19 cellular contexts compared by ENCODE assay signal in the genomic region with DNA sequence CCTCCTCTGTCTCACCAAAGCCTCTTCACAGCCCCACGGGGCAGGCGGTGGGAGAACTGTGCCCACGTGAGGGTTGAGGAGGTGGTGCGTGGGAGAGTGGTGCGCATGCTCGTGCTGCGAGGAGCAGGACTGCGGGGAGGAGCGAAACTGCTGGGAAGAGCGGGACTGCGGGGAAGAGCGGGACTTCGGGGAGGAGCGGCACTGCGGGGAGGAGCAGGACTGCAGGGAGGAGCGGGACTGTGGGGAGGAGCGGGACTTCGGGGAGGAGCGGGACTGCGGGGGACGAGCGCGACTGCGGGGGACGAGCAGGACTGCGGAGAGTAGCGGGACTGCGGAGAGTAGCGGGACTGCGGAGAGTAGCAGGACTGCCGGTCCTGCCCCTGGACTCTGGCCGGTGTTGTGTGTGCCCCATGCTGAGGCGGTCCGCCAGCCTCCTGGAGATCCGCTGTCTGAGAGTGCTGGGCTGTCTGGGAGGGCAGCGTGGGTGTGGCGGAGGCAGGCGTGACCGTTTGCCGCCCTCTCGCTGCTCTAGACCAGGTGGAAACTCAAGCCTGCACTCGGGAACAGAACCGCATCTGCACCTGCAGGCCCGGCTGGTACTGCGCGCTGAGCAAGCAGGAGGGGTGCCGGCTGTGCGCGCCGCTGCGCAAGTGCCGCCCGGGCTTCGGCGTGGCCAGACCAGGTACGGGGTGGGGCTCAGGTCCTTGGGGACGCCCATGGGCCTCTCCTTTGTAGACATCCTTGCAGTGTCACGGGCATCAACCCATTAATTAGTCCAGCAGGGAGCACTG. TPM values are rescaled to one million over a fixed set of nuclear protein-coding genes. Genes with fewer than 3 reads are reported as not detected.
DNase-seq lines count a peak whose midpoint lies in the region; ATAC-seq lines count a peak whose summit lies in the region.
"Had no signal": no experiment of that assay in that cellular context is flagged by ENCODE, and none has a peak within 500 bp of the region (broad histone marks: within the 10 kb centered on the region; RNA-seq: fewer than 3 reads in every experiment).

No MANE protein-coding gene starts in this region.

- CTCF ChIA-PET in activated naive CD4-positive, alpha-beta T cell treated with anti-CD3 and anti-CD28 coated beads, Interleukin-2, amount 10 ng/mL, durations not matched to agents 7 days and 5 days (lab: Charles Lee), result interaction anchor here (0.6 to 3.1 kb wide), 3 partner anchors 64 to 67 kb away, joined by 3 to 14 read pairs (median 11); no protein-coding TSS in a partner anchor

- no peak overlapping the region for H3K4me3 Mint-ChIP-seq in activated naive CD4-positive, alpha-beta T cell treated with anti-CD3 and anti-CD28 coated beads, Interleukin-2, amount 10 ng/mL, durations not matched to agents 7 days and 5 days
- no peak overlapping the region for H3K4me3 Mint-ChIP-seq in immature natural killer cell
- H3K4me3 Mint-ChIP-seq: T-cell had no signal

- no peaks in the 10 kb centered on the region for H3K9me3 Mint-ChIP-seq in activated naive CD4-positive, alpha-beta T cell treated with anti-CD3 and anti-CD28 coated beads, Interleukin-2, amount 10 ng/mL, durations not matched to agents 7 days and 5 days
- H3K9me3 Mint-ChIP-seq in immature natural killer cell, result no peaks in the 10 kb centered on the region
- H3K9me3 Mint-ChIP-seq: T-cell had no signal

- H3K27ac Mint-ChIP-seq in activated naive CD4-positive, alpha-beta T cell treated with anti-CD3 and anti-CD28 coated beads, Interleukin-2, amount 10 ng/mL, durations not matched to agents 7 days and 5 days, result peak overlapping the region; percentile 60
- H3K27ac Mint-ChIP-seq in immature natural killer cell, result peak overlapping the region in 3 of 6 donors; percentile 55 to 80 (median 73)

- no peaks in the 10 kb centered on the region for H3K27me3 Mint-ChIP-seq in activated naive CD4-positive, alpha-beta T cell treated with anti-CD3 and anti-CD28 coated beads, Interleukin-2, amount 10 ng/mL, durations not matched to agents 7 days and 5 days
- peaks cover 0 to 14% (median 8%) of the 10 kb centered on the region in 3 donors for H3K27me3 Mint-ChIP-seq in immature natural killer cell (ENCODE audit: low read depth in 3 of 3)
- H3K27me3 Mint-ChIP-seq: T-cell had no signal

- peaks cover 48% of the 10 kb centered on the region for H3K4me1 Mint-ChIP-seq in activated naive CD4-positive, alpha-beta T cell treated with anti-CD3 and anti-CD28 coated beads, Interleukin-2, amount 10 ng/mL, durations not matched to agents 7 days and 5 days
- peaks cover 65 to 66% of the 10 kb centered on the region in 2 donors for H3K4me1 Mint-ChIP-seq in immature natural killer cell

- ATAC-seq in HG02678 (IDR thresholded peaks at IDR 0.05; ENCODE audit: unreplicated experiment), result no peak
- ATAC-seq: pancreas, T-cell had no signal

- H3K36me3 Mint-ChIP-seq in activated naive CD4-positive, alpha-beta T cell treated with anti-CD3 and anti-CD28 coated beads, Interleukin-2, amount 10 ng/mL, durations not matched to agents 7 days and 5 days, result peaks cover 63% of the 10 kb centered on the region
- H3K36me3 Mint-ChIP-seq in immature natural killer cell, result peaks cover 10 to 42% (median 24%) of the 10 kb centered on the region in 3 donors

- DNase-seq in activated naive CD4-positive, alpha-beta T cell treated with anti-CD3 and anti-CD28 coated beads, Interleukin-2, amount 10 ng/mL, durations not matched to agents 7 days and 5 days, result no peak
- no peak for DNase-seq in activated naive CD4-positive, alpha-beta T cell treated with Interleukin-2 at 50 U/mL for 16 hours
- DNase-seq in DMS79 treated with DMSO at 0.1 percent for 48 hours (lab: John Stamatoyannopoulos, UW) (peak; percentile 49), caudate nucleus (lab: John Stamatoyannopoulos, UW) (peak in 33 of 61 donors; percentile 6 to 73 (median 39)), putamen (ENCODE audit: low spot score) (peak; percentile 39), immature natural killer cell (no peak), AG08396 (ENCODE audit: low spot score) (no peak)
- DNase-seq: activated CD4-positive, CD25-positive, alpha-beta regulatory T cell; activated effector memory CD4-positive, alpha-beta T cell treated with anti-CD3 and anti-CD28 coated beads, Interleukin-2, amount 50 U/mL, for 16 hours; cortex of kidney; left ventricle myocardium inferior; MM.1S; NCI-H2081; NCI-H82; pancreas; stimulated activated CD4-positive, alpha-beta T cell treated with anti-CD3 and anti-CD28 coated beads, Interleukin-4, amount 100 ng/mL, for 1 hour; T-cell had no signal

- no peak overlapping the region for H3K27ac ChIP-seq in caudate nucleus (ENCODE audit: low read depth, low read length)
- H3K27ac ChIP-seq: left ventricle myocardium inferior, pancreas, RWPE1 had no signal

RNA-seq across cellular contexts. Expression of gene TNFRSF1B, which starts 24.6 kb away (rescaled TPM):
- polyA plus RNA-seq in immature natural killer cell, result 100 to 1,000 TPM; 162 to 269 (median 165) TPM

RNA-seq across cellular contexts. Expression of gene VPS13D, which starts 38.4 kb away (rescaled TPM):
- 1 to 10 TPM; 4.2 to 9.9 (median 6.6) TPM for polyA plus RNA-seq in immature natural killer cell

Comparison
In these comparisons a context has a peak if more than half of its experiments do, and no peak if none do; other contexts are left out.
1. DNase-seq: peak in DMS79 treated with DMSO at 0.1 percent for 48 hours (single experiment), caudate nucleus (33 of 61) and putamen (single experiment); none in activated naive CD4-positive, alpha-beta T cell treated with anti-CD3 and anti-CD28 coated beads, Interleukin-2, amount 10 ng/mL, durations not matched to agents 7 days and 5 days (single experiment), activated naive CD4-positive, alpha-beta T cell treated with Interleukin-2 at 50 U/mL for 16 hours (single experiment), immature natural killer cell (0 of 3) and AG08396 (single experiment).